1 cellular context compared by ENCODE assay signal in genomic region chr11:14642873-14643696, GRCh38.
TF ChIP-seq lines count a peak whose summit lies in the region.

No MANE protein-coding gene starts in this region.

TF ChIP-seq in GM23338, 12 proteins besides CTCF, POLR2A, EP300 and RAD21 (continued from another document):
- no peak for TF ChIP-seq ZNF462 (CRISPR knock-in tag; IDR thresholded peaks at IDR 0.05)
TF ChIP-seq in GM23338: peak in this region for 0.
